In genomic region chr2:28751956-28752607, GRCh38 we compare ENCODE assay signal across 1 cellular context.
TF ChIP-seq lines count a peak whose summit lies in the region.

No MANE protein-coding gene starts in this region.

TF ChIP-seq in K562, 482 proteins besides CTCF, POLR2A, EP300 and RAD21 (continued from another document and continues in another):
- TF ChIP-seq BRD4 (IDR thresholded peaks at IDR 0.05) (0 out of 2 replicates have a peak, but pooled peaks have one; percentile 54), SUPT5H (IDR thresholded peaks at IDR 0.05) (peak; percentile 48), SAFB2 (IDR thresholded peaks at IDR 0.05; ENCODE audit: borderline replicate concordance, low read depth, low read length, severe bottlenecking) (no peak), ZFX (CRISPR knock-in tag; IDR thresholded peaks at IDR 0.05) (peak; percentile 53; the same call in 1 of the 2 replicates), VEZF1 (CRISPR knock-in tag; IDR thresholded peaks at IDR 0.05) (peak; percentile 58), RB1 (IDR thresholded peaks at IDR 0.05; ENCODE audit: low read depth) (peak; percentile 50), POLR2AphosphoS5 (IDR thresholded peaks at IDR 0.05; ENCODE audit: control insufficient read depth, insufficient read depth, low read depth, low read length) (peak; percentile 18; the same call in 1 of the 2 replicates), ARID1B (IDR thresholded peaks at IDR 0.05) (no peak), GABPB1 (CRISPR knock-in tag; IDR thresholded peaks at IDR 0.05) (no peak), HMBOX1 (IDR thresholded peaks at IDR 0.05) (no peak), RBM14 (IDR thresholded peaks at IDR 0.05; ENCODE audit: borderline replicate concordance, insufficient read depth, low read depth, low read length) (no peak), CHD1 (IDR thresholded peaks at IDR 0.05; ENCODE audit: low read length) (peak; percentile 89), ZNF431 (CRISPR knock-in tag; IDR thresholded peaks at IDR 0.05) (0 out of 2 replicates have a peak, but pooled peaks have one; percentile 9), EZH2 (IDR thresholded peaks at IDR 0.05; ENCODE audit: borderline replicate concordance, low read depth, low read length) (no peak), SP1 (CRISPR knock-in tag; IDR thresholded peaks at IDR 0.05) (no peak; the same call in 1 of the 2 replicates), ILK (tag; IDR thresholded peaks at IDR 0.05; ENCODE audit: borderline replicate concordance, low read depth) (no peak), THRAP3 (IDR thresholded peaks at IDR 0.05; ENCODE audit: borderline replicate concordance) (no peak), ZNF507 (tag; conservative IDR thresholded peaks at IDR 0.05) (no peak), ZNF175 (CRISPR knock-in tag; IDR thresholded peaks at IDR 0.05; ENCODE audit: low read depth) (0 out of 2 replicates have a peak, but pooled peaks have one; percentile 40), TCFL5 (CRISPR knock-in tag; conservative IDR thresholded peaks at IDR 0.05) (no peak), HMGN3 (IDR thresholded peaks at IDR 0.05; ENCODE audit: borderline replicate concordance, extremely low read depth, insufficient read length, low read depth, low read length) (peak; percentile 12), RREB1 (CRISPR knock-in tag; IDR thresholded peaks at IDR 0.05) (0 out of 2 replicates have a peak, but pooled peaks have one; percentile 66), FOXA1 (IDR thresholded peaks at IDR 0.05; ENCODE audit: borderline replicate concordance) (no peak), ZFP91 (CRISPR knock-in tag; IDR thresholded peaks at IDR 0.05) (no peak), FOXK2 (conservative IDR thresholded peaks at IDR 0.05 in 1 of 2, IDR thresholded peaks at IDR 0.05 in 1 of 2; ENCODE audit: low read depth in 2 of 2) (0 out of 4 replicates have a peak, but pooled peaks of 1 of the 2 experiments have one; percentile 13), FOSL1 (tag; conservative IDR thresholded peaks at IDR 0.05) (peak; percentile 37; the same call in 1 of the 2 replicates), KDM5B (IDR thresholded peaks at IDR 0.05; ENCODE audit: insufficient replicate concordance, low read depth, low read length) (peak; percentile 8), TAF1 (IDR thresholded peaks at IDR 0.05; ENCODE audit: control insufficient read depth, extremely low read depth, insufficient read depth, low read length, severe bottlenecking) (peak; percentile 67), NFRKB (IDR thresholded peaks at IDR 0.05; ENCODE audit: low read depth) (peak; percentile 88; the same call in 1 of the 2 replicates), SP2 (IDR thresholded peaks at IDR 0.05; ENCODE audit: extremely low read depth, low read depth, low read length, poor library complexity, severe bottlenecking) (no peak), NONO (IDR thresholded peaks at IDR 0.05; ENCODE audit: low read depth in 2 of 2, low read length in 1 of 2) (peak in 1 of 2 experiments; percentile 60; a peak in 2 of 4 replicates), GTF2F1 (IDR thresholded peaks at IDR 0.05; ENCODE audit: low read depth, low read length) (no peak), SMC3 (conservative IDR thresholded peaks at IDR 0.05; ENCODE audit: insufficient read depth, low read depth, low read length) (no peak), ZBTB43 (CRISPR knock-in tag; IDR thresholded peaks at IDR 0.05) (peak; percentile 27; the same call in 1 of the 2 replicates), ZNF586 (CRISPR knock-in tag; conservative IDR thresholded peaks at IDR 0.05) (no peak), XRCC4 (IDR thresholded peaks at IDR 0.05; ENCODE audit: extremely low read depth, insufficient read depth, insufficient read length) (no peak), KDM4B (IDR thresholded peaks at IDR 0.05; ENCODE audit: borderline replicate concordance in 2 of 2, low read depth in 1 of 2) (0 out of 4 replicates have a peak, but pooled peaks of 1 of the 2 experiments have one; percentile 34), HMG20A (CRISPR knock-in tag; conservative IDR thresholded peaks at IDR 0.05) (no peak), POLR2G (IDR thresholded peaks at IDR 0.05; ENCODE audit: low read depth, low read length) (peak; percentile 81), PCBP1 (IDR thresholded peaks at IDR 0.05; ENCODE audit: low read depth, low read length, poor library complexity, severe bottlenecking) (peak; percentile 74), ZNF12 (CRISPR knock-in tag; IDR thresholded peaks at IDR 0.05) (peak; percentile 32; the same call in 1 of the 2 replicates), TBL1XR1 (IDR thresholded peaks at IDR 0.05; ENCODE audit: low read length in 2 of 2) (no peak)
- TF ChIP-seq, protein P1, sequence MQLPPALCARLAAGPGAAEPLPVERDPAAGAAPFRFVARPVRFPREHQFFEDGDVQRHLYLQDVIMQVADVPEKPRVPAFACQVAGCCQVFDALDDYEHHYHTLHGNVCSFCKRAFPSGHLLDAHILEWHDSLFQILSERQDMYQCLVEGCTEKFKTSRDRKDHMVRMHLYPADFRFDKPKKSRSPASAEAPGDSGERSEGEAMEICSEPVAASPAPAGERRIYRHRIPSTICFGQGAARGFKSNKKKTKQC (CRISPR knock-in tag; IDR thresholded peaks at IDR 0.05): peak; percentile 59; the same call in 1 of the 2 replicates
- TF ChIP-seq, protein P2, sequence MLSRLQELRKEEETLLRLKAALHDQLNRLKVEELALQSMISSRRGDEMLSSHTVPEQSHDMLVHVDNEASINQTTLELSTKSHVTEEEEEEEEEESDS (CRISPR knock-in tag; IDR thresholded peaks at IDR 0.05): no peak
- TF ChIP-seq, protein P3, sequence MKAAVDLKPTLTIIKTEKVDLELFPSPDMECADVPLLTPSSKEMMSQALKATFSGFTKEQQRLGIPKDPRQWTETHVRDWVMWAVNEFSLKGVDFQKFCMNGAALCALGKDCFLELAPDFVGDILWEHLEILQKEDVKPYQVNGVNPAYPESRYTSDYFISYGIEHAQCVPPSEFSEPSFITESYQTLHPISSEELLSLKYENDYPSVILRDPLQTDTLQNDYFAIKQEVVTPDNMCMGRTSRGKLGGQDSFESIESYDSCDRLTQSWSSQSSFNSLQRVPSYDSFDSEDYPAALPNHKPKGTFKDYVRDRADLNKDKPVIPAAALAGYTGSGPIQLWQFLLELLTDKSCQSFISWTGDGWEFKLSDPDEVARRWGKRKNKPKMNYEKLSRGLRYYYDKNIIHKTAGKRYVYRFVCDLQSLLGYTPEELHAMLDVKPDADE (conservative IDR thresholded peaks at IDR 0.05; ENCODE audit: control insufficient read depth, low read depth, low read length): 0 out of 2 replicates have a peak, but pooled peaks have one; percentile 15
- TF ChIP-seq, protein P4, sequence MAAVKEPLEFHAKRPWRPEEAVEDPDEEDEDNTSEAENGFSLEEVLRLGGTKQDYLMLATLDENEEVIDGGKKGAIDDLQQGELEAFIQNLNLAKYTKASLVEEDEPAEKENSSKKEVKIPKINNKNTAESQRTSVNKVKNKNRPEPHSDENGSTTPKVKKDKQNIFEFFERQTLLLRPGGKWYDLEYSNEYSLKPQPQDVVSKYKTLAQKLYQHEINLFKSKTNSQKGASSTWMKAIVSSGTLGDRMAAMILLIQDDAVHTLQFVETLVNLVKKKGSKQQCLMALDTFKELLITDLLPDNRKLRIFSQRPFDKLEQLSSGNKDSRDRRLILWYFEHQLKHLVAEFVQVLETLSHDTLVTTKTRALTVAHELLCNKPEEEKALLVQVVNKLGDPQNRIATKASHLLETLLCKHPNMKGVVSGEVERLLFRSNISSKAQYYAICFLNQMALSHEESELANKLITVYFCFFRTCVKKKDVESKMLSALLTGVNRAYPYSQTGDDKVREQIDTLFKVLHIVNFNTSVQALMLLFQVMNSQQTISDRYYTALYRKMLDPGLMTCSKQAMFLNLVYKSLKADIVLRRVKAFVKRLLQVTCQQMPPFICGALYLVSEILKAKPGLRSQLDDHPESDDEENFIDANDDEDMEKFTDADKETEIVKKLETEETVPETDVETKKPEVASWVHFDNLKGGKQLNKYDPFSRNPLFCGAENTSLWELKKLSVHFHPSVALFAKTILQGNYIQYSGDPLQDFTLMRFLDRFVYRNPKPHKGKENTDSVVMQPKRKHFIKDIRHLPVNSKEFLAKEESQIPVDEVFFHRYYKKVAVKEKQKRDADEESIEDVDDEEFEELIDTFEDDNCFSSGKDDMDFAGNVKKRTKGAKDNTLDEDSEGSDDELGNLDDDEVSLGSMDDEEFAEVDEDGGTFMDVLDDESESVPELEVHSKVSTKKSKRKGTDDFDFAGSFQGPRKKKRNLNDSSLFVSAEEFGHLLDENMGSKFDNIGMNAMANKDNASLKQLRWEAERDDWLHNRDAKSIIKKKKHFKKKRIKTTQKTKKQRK (IDR thresholded peaks at IDR 0.05; ENCODE audit: borderline replicate concordance, low read depth, low read length): no peak
